In the genomic region with DNA sequence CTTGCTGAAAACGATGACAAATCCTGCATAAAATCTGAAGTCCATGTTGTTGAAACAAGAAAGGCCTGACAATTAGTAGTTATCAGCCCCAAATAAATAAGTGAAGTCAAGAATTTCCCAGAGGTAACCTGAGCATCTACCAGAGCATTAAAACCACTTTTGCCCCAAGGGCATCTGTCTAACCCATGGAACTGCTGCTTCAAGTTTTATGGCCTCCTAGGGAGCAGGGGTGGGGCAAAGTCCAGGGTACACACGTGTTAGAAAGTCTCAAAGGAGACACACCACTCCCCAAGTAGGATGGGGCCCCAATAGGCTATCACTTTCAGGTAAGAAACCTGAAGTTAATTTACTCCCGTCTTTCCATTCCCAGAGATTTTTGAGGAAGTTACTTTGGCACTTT, we compare ENCODE assay signal across 19 cellular contexts.
DNase-seq lines count a peak whose midpoint lies in the region; ATAC-seq and TF ChIP-seq lines count a peak whose summit lies in the region.
"Had no signal": no experiment of that assay in that cellular context is flagged by ENCODE, and none has a peak within 500 bp of the region (broad histone marks: within the 10 kb centered on the region; RNA-seq: fewer than 3 reads in every experiment).

No MANE protein-coding gene starts in this region.

- H3K27ac Mint-ChIP-seq in MCF 10A (ENCODE audit: low read depth, unreplicated experiment) (no peak overlapping the region), neural crest cell (ENCODE audit: unreplicated experiment) (peak overlapping the region; percentile 22)
- no peak overlapping the region for H3K27ac Mint-ChIP-seq in stimulated activated effector memory CD8-positive, alpha-beta T cell treated with anti-CD3 and anti-CD28 coated beads, Interleukin-12 subunit alpha, Interleukin-12 subunit beta, amount 100 ng/mL, for 72 hours
- H3K27ac Mint-ChIP-seq: CD14-positive monocyte, GM23338 had no signal

- CTCF ChIA-PET in mammary epithelial cell (lab: Charles Lee; ENCODE audit: low non-redundant PET) (no interaction called here), MCF 10A (lab: Yijun Ruan, JAX) (no interaction called here)

- no peaks in the 10 kb centered on the region for H4K20me1 ChIP-seq in mammary epithelial cell (ENCODE audit: insufficient read depth, low read length)
- H4K20me1 ChIP-seq: BLaER1 had no signal

- POLR2A ChIA-PET in MCF 10A (lab: Yijun Ruan, JAX): no interaction called here

- dilution Hi-C loops in mammary epithelial cell (cut with HindIII; ENCODE audit: low sequenced_read_pairs): no loop called here

- H3K9me3 ChIP-seq in mammary epithelial cell (replicated peaks; ENCODE audit: insufficient read depth, low read length): peaks cover 9% of the 10 kb centered on the region

- no peak overlapping the region for H2AFZ ChIP-seq in mammary epithelial cell (ENCODE audit: low read depth, low read length)
- H2AFZ ChIP-seq: GM23338 had no signal

- in situ Hi-C loops in mammary epithelial cell (cut with MboI; ENCODE audit: low sequenced_read_pairs in 2 of 2): loop anchor here in 1 of 2 donors (5.0 to 25.0 kb wide), 2 partner anchors 58 to 138 kb away; no protein-coding TSS in a partner anchor

- H3K27ac ChIP-seq in mammary epithelial cell (ENCODE audit: insufficient read depth, low read depth, low read length): no peak overlapping the region
- H3K27ac ChIP-seq: BLaER1 had no signal

- H3K4me3 ChIP-seq in mammary epithelial cell (replicated peaks in 1 of 3; ENCODE audit: insufficient read depth in 1 of 3, low read depth in 2 of 3, low read length in 3 of 3): no peak overlapping the region
- H3K4me3 ChIP-seq: BLaER1, GM12878, GM23338 had no signal

- H3K27me3 Mint-ChIP-seq in MCF 10A (ENCODE audit: insufficient read depth, unreplicated experiment) (peaks cover 11% of the 10 kb centered on the region), neural crest cell (ENCODE audit: low read depth) (peaks cover 16% of the 10 kb centered on the region)

- no peaks in the 10 kb centered on the region for H3K27me3 ChIP-seq in mammary epithelial cell (ENCODE audit: insufficient read depth, low read length)
- H3K27me3 ChIP-seq: BLaER1 had no signal

- H3K79me2 ChIP-seq in mammary epithelial cell (ENCODE audit: insufficient read depth, low read length): no peaks in the 10 kb centered on the region

- TF ChIP-seq CTCF in mammary epithelial cell (conservative IDR thresholded peaks at IDR 0.05 in 1 of 2, IDR thresholded peaks at IDR 0.05 in 1 of 2; ENCODE audit: extremely low read depth in 1 of 2, insufficient read depth in 1 of 2, low read depth in 1 of 2, low read length in 2 of 2) (no peak), MCF 10A (IDR thresholded peaks at IDR 0.05; ENCODE audit: unreplicated experiment) (no peak), neural crest cell (conservative IDR thresholded peaks at IDR 0.05) (no peak)

- H3K4me3 Mint-ChIP-seq in MCF 10A (ENCODE audit: unreplicated experiment) (no peak overlapping the region), neural crest cell (no peak overlapping the region)
- H3K4me3 Mint-ChIP-seq in stimulated activated effector memory CD8-positive, alpha-beta T cell treated with anti-CD3 and anti-CD28 coated beads, Interleukin-12 subunit alpha, Interleukin-12 subunit beta, amount 100 ng/mL, for 72 hours: no peak overlapping the region
- H3K4me3 Mint-ChIP-seq: CD14-positive monocyte; CD4-positive, alpha-beta memory T cell; GM23338 had no signal

- H3K36me3 ChIP-seq in mammary epithelial cell (ENCODE audit: insufficient read depth, low read length): no peaks in the 10 kb centered on the region

- no peak for ATAC-seq in stimulated activated effector memory CD8-positive, alpha-beta T cell treated with anti-CD3 and anti-CD28 coated beads, Interleukin-12 subunit alpha, Interleukin-12 subunit beta, amount 100 ng/mL, for 72 hours
- ATAC-seq in GM19023 (IDR thresholded peaks at IDR 0.05; ENCODE audit: unreplicated experiment) (no peak), GM18858 (IDR thresholded peaks at IDR 0.05; ENCODE audit: unreplicated experiment) (no peak)
- ATAC-seq: GM12878, GM23338 had no signal

- no peaks in the 10 kb centered on the region for H3K9me3 Mint-ChIP-seq in MCF 10A (ENCODE audit: unreplicated experiment)
- H3K9me3 Mint-ChIP-seq in neural crest cell: peaks cover 7% of the 10 kb centered on the region
- H3K9me3 Mint-ChIP-seq in stimulated activated effector memory CD8-positive, alpha-beta T cell treated with anti-CD3 and anti-CD28 coated beads, Interleukin-12 subunit alpha, Interleukin-12 subunit beta, amount 100 ng/mL, for 72 hours: peaks cover 9% of the 10 kb centered on the region

- WGBS in mammary epithelial cell (ENCODE audit: low coverage, missing lambda C conversion rate): 42% methylated on average over 3 of the region's 3 CpGs

- H3K36me3 Mint-ChIP-seq in MCF 10A (ENCODE audit: insufficient read depth, unreplicated experiment): peaks cover 6% of the 10 kb centered on the region
- no peaks in the 10 kb centered on the region for H3K36me3 Mint-ChIP-seq in neural crest cell (ENCODE audit: low read depth)
- H3K36me3 Mint-ChIP-seq in stimulated activated effector memory CD8-positive, alpha-beta T cell treated with anti-CD3 and anti-CD28 coated beads, Interleukin-12 subunit alpha, Interleukin-12 subunit beta, amount 100 ng/mL, for 72 hours: no peaks in the 10 kb centered on the region
- H3K36me3 Mint-ChIP-seq: CD14-positive monocyte had no signal

- DNase-seq in mammary epithelial cell (peak; percentile 17), MCF 10A (ENCODE audit: unreplicated experiment) (no peak), RPMI7951 (ENCODE audit: low read depth) (peak; percentile 40), neural crest cell (ENCODE audit: low read depth, low spot score) (no peak)
- no peak for DNase-seq in stimulated activated effector memory CD8-positive, alpha-beta T cell treated with anti-CD3 and anti-CD28 coated beads, Interleukin-12 subunit alpha, Interleukin-12 subunit beta, amount 100 ng/mL, for 72 hours (ENCODE audit: low spot score in 2 of 2)
- DNase-seq: 8988T; Calu3; CD4-positive, alpha-beta memory T cell; DMS 273 treated with DMSO at 0.1 percent for 48 hours; DMS53; DND-41; EL; HCEC 1CT had no signal

- H3K4me1 Mint-ChIP-seq in MCF 10A (ENCODE audit: insufficient read depth, unreplicated experiment) (no peaks in the 10 kb centered on the region), neural crest cell (no peaks in the 10 kb centered on the region)
- H3K4me1 Mint-ChIP-seq in stimulated activated effector memory CD8-positive, alpha-beta T cell treated with anti-CD3 and anti-CD28 coated beads, Interleukin-12 subunit alpha, Interleukin-12 subunit beta, amount 100 ng/mL, for 72 hours: no peaks in the 10 kb centered on the region
- H3K4me1 Mint-ChIP-seq: CD14-positive monocyte; CD4-positive, alpha-beta memory T cell had no signal

- BruUV-seq in mammary epithelial cell (replicated peaks; lab: Mats Ljungman, UMichigan) (no TSS peak), MCF 10A (replicated peaks; lab: Mats Ljungman, UMichigan) (no TSS peak)

- no peaks in the 10 kb centered on the region for H3K4me1 ChIP-seq in mammary epithelial cell (ENCODE audit: insufficient read depth, low read length)

- no peak overlapping the region for H3K4me2 ChIP-seq in mammary epithelial cell (ENCODE audit: insufficient read depth, low read depth, low read length)
- H3K4me2 ChIP-seq: BLaER1, GM23338 had no signal

- intact Hi-C loops in mammary epithelial cell (cut with micrococcal nuclease): no loop called here
- intact Hi-C loops in MCF 10A (cut with micrococcal nuclease): no loop called here

- H3K9ac ChIP-seq in mammary epithelial cell (ENCODE audit: insufficient read depth, low read length): no peak overlapping the region
- H3K9ac ChIP-seq: BLaER1 had no signal

Comparison
In these comparisons a context has a peak if more than half of its experiments do, and no peak if none do; other contexts are left out.
1. DNase-seq: peak in mammary epithelial cell (single experiment) and RPMI7951 (single experiment); none in MCF 10A (single experiment), neural crest cell (single experiment) and stimulated activated effector memory CD8-positive, alpha-beta T cell treated with anti-CD3 and anti-CD28 coated beads, Interleukin-12 subunit alpha, Interleukin-12 subunit beta, amount 100 ng/mL, for 72 hours (0 of 2).